ENCODE assay signal across 13 cellular contexts in the genomic region with DNA sequence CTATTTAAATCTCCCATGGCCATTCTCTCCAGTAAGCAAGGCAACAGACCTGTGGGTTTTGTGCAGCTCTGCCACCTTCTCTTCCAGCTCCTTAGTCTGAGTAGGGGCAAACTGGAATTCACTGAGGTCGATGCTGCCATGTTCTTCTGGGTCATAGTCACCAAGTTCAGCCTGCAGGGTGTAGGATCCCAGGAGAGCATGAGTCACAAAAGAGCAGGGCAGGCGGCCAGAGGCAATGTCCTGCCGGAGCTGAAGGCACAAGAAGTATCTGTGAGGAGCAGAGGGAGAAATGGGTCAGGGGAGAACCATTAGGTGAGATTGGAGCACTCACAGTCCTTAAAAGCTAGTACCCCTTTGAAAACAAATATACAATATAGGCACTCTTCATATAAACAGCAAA.
DNase-seq lines count a peak whose midpoint lies in the region; ATAC-seq and TF ChIP-seq lines count a peak whose summit lies in the region.
"Had no signal": no experiment of that assay in that cellular context is flagged by ENCODE, and none has a peak within 500 bp of the region (broad histone marks: within the 10 kb centered on the region; RNA-seq: fewer than 3 reads in every experiment).

No MANE protein-coding gene starts in this region.

- H3K36me3 ChIP-seq in left ventricle myocardium inferior (peaks cover 20% of the 10 kb centered on the region), uterus (no peaks in the 10 kb centered on the region)

- H3K4me3 ChIP-seq in astrocyte of the cerebellum (ENCODE audit: low read depth, low read length), result no peak overlapping the region
- no peak overlapping the region for H3K4me3 ChIP-seq in left ventricle myocardium inferior
- H3K4me3 ChIP-seq in uterus, result no peak overlapping the region
- H3K4me3 ChIP-seq: esophagus squamous epithelium had no signal

- peaks cover 15% of the 10 kb centered on the region for H3K4me1 ChIP-seq in left ventricle myocardium inferior
- H3K4me1 ChIP-seq in uterus, result no peaks in the 10 kb centered on the region
- H3K4me1 ChIP-seq: esophagus squamous epithelium had no signal

- DNase-seq in Right ventricle myocardium inferior (ENCODE audit: missing footprints), result peak; percentile 71
- no peak for DNase-seq in cardiac septum (ENCODE audit: low spot score)
- peak; percentile 33 for DNase-seq in astrocyte of the cerebellum (ENCODE audit: low read depth)
- DNase-seq in left ventricle myocardium inferior, result peak; percentile 36
- peak; percentile 24 to 39 for DNase-seq in uterus
- no peak for DNase-seq in activated CD4-positive, alpha-beta T cell treated with anti-CD3 and anti-CD28 coated beads, Interleukin-2, amount 50 U/mL, for 1 hour
- DNase-seq in NCI-H1417 (lab: John Stamatoyannopoulos, UW), result no peak
- DNase-seq in NCI-H2107 (lab: John Stamatoyannopoulos, UW), result no peak
- DNase-seq: 8988T; esophagus squamous epithelium; KG1; NCI-H2227 treated with DMSO at 0.1 percent for 48 hours; stimulated activated CD4-positive, alpha-beta T cell treated with anti-CD3 and anti-CD28 coated beads, Interleukin-2, amount 100 ng/mL, for 48 hours had no signal

- intact Hi-C loops in Right ventricle myocardium inferior (cut with DNase I) (loop anchor here (5.0 kb wide), 2 partner anchors 41 to 56 kb away; no protein-coding TSS in a partner anchor), cardiac septum (cut with DNase I) (no loop called here), left ventricle myocardium inferior (cut with micrococcal nuclease) (no loop called here), uterus (cut with DNase I; ENCODE audit: low total_unique reads) (no loop called here)

- H3K27me3 ChIP-seq in left ventricle myocardium inferior (ENCODE audit: low read depth), result no peaks in the 10 kb centered on the region
- H3K27me3 ChIP-seq in uterus, result no peaks in the 10 kb centered on the region
- H3K27me3 ChIP-seq: esophagus squamous epithelium had no signal

- ATAC-seq in Right ventricle myocardium inferior, result peak; percentile 72

- no peak for TF ChIP-seq POLR2A in uterus (IDR thresholded peaks at IDR 0.05)

- H3K27ac ChIP-seq in left ventricle myocardium inferior (replicated peaks) (no peak overlapping the region), uterus (no peak overlapping the region)
- H3K27ac ChIP-seq: esophagus squamous epithelium had no signal

- in situ Hi-C loops in astrocyte of the cerebellum (cut with HindIII; ENCODE audit: low sequenced_read_pairs), result no loop called here

- TF ChIP-seq CTCF in astrocyte of the cerebellum (IDR thresholded peaks at IDR 0.05; ENCODE audit: low read depth, low read length, missing control alignments) (no peak), left ventricle myocardium inferior (IDR thresholded peaks at IDR 0.05; ENCODE audit: borderline replicate concordance) (no peak), uterus (IDR thresholded peaks at IDR 0.05) (no peak)

- H3K9me3 ChIP-seq in left ventricle myocardium inferior (replicated peaks) (no peaks in the 10 kb centered on the region), uterus (no peaks in the 10 kb centered on the region)
- H3K9me3 ChIP-seq: esophagus squamous epithelium had no signal

Comparison
In these comparisons a context has a peak if more than half of its experiments do, and no peak if none do; other contexts are left out.
1. DNase-seq: peak in Right ventricle myocardium inferior (single experiment), astrocyte of the cerebellum (single experiment), left ventricle myocardium inferior (single experiment) and uterus (2 of 2); none in cardiac septum (single experiment), activated CD4-positive, alpha-beta T cell treated with anti-CD3 and anti-CD28 coated beads, Interleukin-2, amount 50 U/mL, for 1 hour (single experiment), NCI-H1417 (0 of 3) and NCI-H2107 (single experiment).